Comparison of ENCODE assay signal across 8 cellular contexts in the genomic region with DNA sequence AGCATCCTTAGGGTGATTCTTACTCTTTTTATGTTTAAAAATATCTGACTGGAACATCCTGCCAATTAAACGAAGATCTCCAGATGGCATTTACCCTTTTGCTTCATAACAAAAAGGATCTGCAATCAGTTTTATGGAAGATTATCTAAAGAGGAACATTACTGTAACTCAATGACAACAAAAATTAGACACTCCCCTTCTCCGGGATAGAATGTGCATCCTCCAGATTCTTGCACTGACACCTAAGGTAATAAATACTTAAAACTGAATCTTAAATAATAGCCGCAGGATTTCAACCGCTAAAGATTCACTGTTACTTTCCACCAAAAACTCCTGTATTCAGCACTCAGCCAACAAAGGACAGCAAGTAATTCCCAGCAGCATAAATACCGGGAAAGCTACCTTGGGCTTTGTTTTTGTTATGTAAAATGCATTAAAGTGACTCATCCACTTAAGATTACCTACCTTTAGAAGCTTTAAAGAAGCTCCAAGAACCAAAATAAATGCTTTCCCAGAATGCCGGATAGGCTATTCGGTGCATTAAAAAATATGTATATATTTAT. TPM values are rescaled to one million over a fixed set of nuclear protein-coding genes. Genes with fewer than 3 reads are reported as not detected.
DNase-seq lines count a peak whose midpoint lies in the region; ATAC-seq and TF ChIP-seq lines count a peak whose summit lies in the region.

No MANE protein-coding gene starts in this region.

- H3K27ac Mint-ChIP-seq in endothelial cell (ENCODE audit: unreplicated experiment) = peak overlapping the region; percentile 65

- no peak for ATAC-seq in GM21423 (IDR thresholded peaks at IDR 0.05; ENCODE audit: unreplicated experiment)
- no peak for ATAC-seq in GM19395 (IDR thresholded peaks at IDR 0.05; ENCODE audit: unreplicated experiment)

- no peaks in the 10 kb centered on the region for H3K36me3 Mint-ChIP-seq in endothelial cell (ENCODE audit: low read depth, unreplicated experiment)

- no peaks in the 10 kb centered on the region for H3K27me3 ChIP-seq in osteoblast (ENCODE audit: insufficient read depth, low read length)

- peaks cover 9% of the 10 kb centered on the region for H3K4me1 Mint-ChIP-seq in endothelial cell (ENCODE audit: unreplicated experiment)

- no peaks in the 10 kb centered on the region for H3K9me3 ChIP-seq in osteoblast (ENCODE audit: low read depth, low read length)

- H3K9me3 Mint-ChIP-seq in endothelial cell (ENCODE audit: unreplicated experiment) = no peaks in the 10 kb centered on the region

- H3K4me3 Mint-ChIP-seq in endothelial cell (ENCODE audit: unreplicated experiment) = peak overlapping the region; percentile 94

- H3K79me2 ChIP-seq in osteoblast (ENCODE audit: insufficient read depth, low read length) = peaks cover 55% of the 10 kb centered on the region

- H4K20me1 ChIP-seq in osteoblast (ENCODE audit: insufficient read depth, low read length) = peaks cover 38% of the 10 kb centered on the region

- H3K27ac ChIP-seq in osteoblast (ENCODE audit: low read depth, low read length) = no peak overlapping the region

- TF ChIP-seq CTCF in endothelial cell (IDR thresholded peaks at IDR 0.05; ENCODE audit: unreplicated experiment) = no peak
- no peak for TF ChIP-seq CTCF in osteoblast (IDR thresholded peaks at IDR 0.05; ENCODE audit: extremely low read depth, low read depth, low read length)

- H3K4me3 ChIP-seq in osteoblast (ENCODE audit: insufficient read depth, low read length) = peak overlapping the region; percentile 94

- peaks cover 6% of the 10 kb centered on the region for H3K27me3 Mint-ChIP-seq in endothelial cell (ENCODE audit: unreplicated experiment)

- peaks cover 18% of the 10 kb centered on the region for H3K4me1 ChIP-seq in osteoblast (ENCODE audit: insufficient read depth, low read length)

- H2AFZ ChIP-seq in osteoblast (ENCODE audit: low read length) = no peak overlapping the region

- no peaks in the 10 kb centered on the region for H3K36me3 ChIP-seq in osteoblast (ENCODE audit: insufficient read depth, low read length)

- H3K4me2 ChIP-seq in osteoblast (ENCODE audit: insufficient read depth, low read length) = peak overlapping the region; percentile 88

- DNase-seq in DMS79 (lab: John Stamatoyannopoulos, UW) = peak; percentile 36
- peak; percentile 65 for DNase-seq in NCI-H1417 treated with DMSO at 0.1 percent for 48 hours (lab: John Stamatoyannopoulos, UW)
- DNase-seq in endothelial cell (ENCODE audit: low spot score) = no peak
- peak; percentile 48 for DNase-seq in osteoblast (ENCODE audit: insufficient read length, low spot score, missing footprints)
- DNase-seq in HT-29 (ENCODE audit: low spot score) = no peak
- DNase-seq in RPMI8226 = no peak

RNA-seq across cellular contexts. Expression of gene CACNA2D1, which starts 1.6 kb away (rescaled TPM):
- 20.7 TPM for total RNA-seq in endothelial cell (ENCODE audit: unreplicated experiment)
- total RNA-seq in osteoblast = 113 and 145 TPM in 2 replicates
- total RNA-seq in HT-29 (2014; rRNA removed; shearing (Covaris generic)) = not detected in 2 replicates

Comparison
In these comparisons a context has a peak if more than half of its experiments do, and no peak if none do; other contexts are left out.
1. DNase-seq: peak in DMS79 (single experiment), NCI-H1417 treated with DMSO at 0.1 percent for 48 hours (single experiment) and osteoblast (single experiment); none in endothelial cell (single experiment), HT-29 (single experiment) and RPMI8226 (single experiment).
2. RNA of gene CACNA2D1, which starts 1.6 kb away (total RNA-seq): 113 to 145 TPM in osteoblast and 20.7 TPM in endothelial cell (single experiment); not detected in HT-29; every median in the first group is over 10 times any median in the second.